In genomic region chr2:26330114-26330581, GRCh38 we compare ENCODE assay signal across 1 cellular context.
A peak's percentile ranks its signal among the peaks of the same experiment; 100 is the strongest.
TF ChIP-seq lines count a peak whose summit lies in the region.

No MANE protein-coding gene starts in this region.

TF ChIP-seq in HepG2, 621 proteins besides CTCF, POLR2A, EP300 and RAD21 (continued from another document and continues in another):
- no peak for TF ChIP-seq LRRFIP1 (CRISPR knock-in tag; conservative IDR thresholded peaks at IDR 0.05)
- TF ChIP-seq SALL1 (CRISPR knock-in tag; IDR thresholded peaks at IDR 0.05) = peak; percentile 62
- no peak for TF ChIP-seq PCBP1 (IDR thresholded peaks at IDR 0.05; ENCODE audit: borderline replicate concordance, low read depth, low read length)
- no peak for TF ChIP-seq ZNF513 (CRISPR knock-in tag; conservative IDR thresholded peaks at IDR 0.05)
- no peak; the same call in 1 of the 2 replicates for TF ChIP-seq ESRRA (CRISPR knock-in tag; IDR thresholded peaks at IDR 0.05; ENCODE audit: low read depth)
- no peak for TF ChIP-seq BORCS8-MEF2B (CRISPR knock-in tag; IDR thresholded peaks at IDR 0.05)
- TF ChIP-seq DMTF1 (CRISPR knock-in tag; IDR thresholded peaks at IDR 0.05) = no peak
- TF ChIP-seq GATAD2A (CRISPR knock-in tag; IDR thresholded peaks at IDR 0.05) = peak; percentile 41; the same call in 1 of the 2 replicates
- no peak for TF ChIP-seq ZNF260 (CRISPR knock-in tag; IDR thresholded peaks at IDR 0.05; ENCODE audit: borderline replicate concordance, low read depth)
- TF ChIP-seq ZNF580 (CRISPR knock-in tag; IDR thresholded peaks at IDR 0.05; ENCODE audit: borderline replicate concordance, low read depth) = peak; percentile 79; the same call in 1 of the 2 replicates
- TF ChIP-seq ZBTB20 (CRISPR knock-in tag; IDR thresholded peaks at IDR 0.05; ENCODE audit: borderline replicate concordance, low read depth) = no peak
- TF ChIP-seq RXRB (CRISPR knock-in tag; IDR thresholded peaks at IDR 0.05; ENCODE audit: borderline replicate concordance) = peak; percentile 50; the same call in 1 of the 2 replicates
- TF ChIP-seq KLF16 (CRISPR knock-in tag; IDR thresholded peaks at IDR 0.05) = peak in 1 of 2 experiments; percentile 62; a peak in 1 of 4 replicates
- TF ChIP-seq ZNF800 (CRISPR knock-in tag; IDR thresholded peaks at IDR 0.05) = no peak
- TF ChIP-seq ZNF414 (CRISPR knock-in tag; IDR thresholded peaks at IDR 0.05) = no peak
- TF ChIP-seq ZNF343 (CRISPR knock-in tag; IDR thresholded peaks at IDR 0.05) = no peak
- 0 out of 2 replicates have a peak, but pooled peaks have one; percentile 47 for TF ChIP-seq ZNF136 (CRISPR knock-in tag; IDR thresholded peaks at IDR 0.05; ENCODE audit: low read depth)
- no peak for TF ChIP-seq ZNF598 (CRISPR knock-in tag; IDR thresholded peaks at IDR 0.05; ENCODE audit: borderline replicate concordance)
- TF ChIP-seq ZBTB7B (CRISPR knock-in tag; IDR thresholded peaks at IDR 0.05) = 0 out of 2 replicates have a peak, but pooled peaks have one; percentile 41
- TF ChIP-seq THAP7 (CRISPR knock-in tag; IDR thresholded peaks at IDR 0.05) = no peak
- TF ChIP-seq ZNF691 (CRISPR knock-in tag; IDR thresholded peaks at IDR 0.05; ENCODE audit: borderline replicate concordance, low read depth) = peak; percentile 55; the same call in 1 of the 2 replicates
- TF ChIP-seq MYPOP (CRISPR knock-in tag; IDR thresholded peaks at IDR 0.05) = 0 out of 2 replicates have a peak, but pooled peaks have one; percentile 19
- no peak for TF ChIP-seq DBP (CRISPR knock-in tag; IDR thresholded peaks at IDR 0.05; ENCODE audit: not compliant biosample characterization)
- peak; percentile 50; the same call in 1 of the 2 replicates for TF ChIP-seq ZGPAT (CRISPR knock-in tag; IDR thresholded peaks at IDR 0.05)
- 0 out of 2 replicates have a peak, but pooled peaks have one; percentile 30 for TF ChIP-seq ETV6 (CRISPR knock-in tag; conservative IDR thresholded peaks at IDR 0.05)
- TF ChIP-seq ARHGAP35 (CRISPR knock-in tag; IDR thresholded peaks at IDR 0.05; ENCODE audit: borderline replicate concordance) = no peak
- no peak for TF ChIP-seq TCF12 (IDR thresholded peaks at IDR 0.05)
- no peak for TF ChIP-seq TCF12 (CRISPR knock-in tag; IDR thresholded peaks at IDR 0.05)
- TF ChIP-seq SAP130 (CRISPR knock-in tag; IDR thresholded peaks at IDR 0.05; ENCODE audit: low read depth) = peak; percentile 35; the same call in 1 of the 2 replicates
- TF ChIP-seq ZNF503 (CRISPR knock-in tag; IDR thresholded peaks at IDR 0.05) = no peak
- no peak for TF ChIP-seq CENPX (CRISPR knock-in tag; IDR thresholded peaks at IDR 0.05)
- TF ChIP-seq ZNF138 (CRISPR knock-in tag; IDR thresholded peaks at IDR 0.05; ENCODE audit: low read depth) = no peak
- TF ChIP-seq NR2F2 (IDR thresholded peaks at IDR 0.05; ENCODE audit: borderline replicate concordance, low read depth) = no peak
- peak; percentile 55 for TF ChIP-seq CEBPG (CRISPR knock-in tag; IDR thresholded peaks at IDR 0.05)
- no peak for TF ChIP-seq KDM1A (CRISPR knock-in tag; IDR thresholded peaks at IDR 0.05)
- no peak for TF ChIP-seq FOXC1 (CRISPR knock-in tag; IDR thresholded peaks at IDR 0.05; ENCODE audit: borderline replicate concordance)
- TF ChIP-seq ZNF354B (CRISPR knock-in tag; IDR thresholded peaks at IDR 0.05) = no peak
- TF ChIP-seq TFDP1 (CRISPR knock-in tag; IDR thresholded peaks at IDR 0.05; ENCODE audit: borderline replicate concordance) = no peak
